21 cellular contexts compared by ENCODE assay signal in the genomic region with DNA sequence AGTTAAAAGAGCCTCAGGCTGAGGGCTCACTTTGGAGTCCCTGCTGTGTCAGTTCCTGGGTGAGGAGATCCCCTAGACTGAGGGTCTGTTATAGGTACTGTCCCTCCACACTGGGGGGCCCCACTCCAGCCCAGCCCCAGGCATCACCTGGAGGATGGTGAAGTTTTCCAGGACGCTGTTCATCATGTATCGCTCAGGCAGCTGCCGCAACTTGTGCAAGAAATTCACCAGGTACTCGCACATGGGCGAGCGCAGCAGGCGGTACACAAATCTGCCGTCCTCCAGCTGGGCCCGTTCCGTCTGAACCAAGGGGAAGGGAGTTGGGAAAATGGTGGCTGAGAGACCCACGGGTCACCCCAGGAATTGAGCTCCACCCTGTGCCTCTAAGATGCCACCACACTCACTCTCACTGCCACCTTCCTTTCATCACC. TPM values are rescaled to one million over a fixed set of nuclear protein-coding genes. Genes with fewer than 3 reads are reported as not detected.
DNase-seq lines count a peak whose midpoint lies in the region; ATAC-seq and TF ChIP-seq lines count a peak whose summit lies in the region.
"Had no signal": no experiment of that assay in that cellular context is flagged by ENCODE, and none has a peak within 500 bp of the region (broad histone marks: within the 10 kb centered on the region; RNA-seq: fewer than 3 reads in every experiment).

No MANE protein-coding gene starts in this region.

- no peaks in the 10 kb centered on the region for H3K27me3 Mint-ChIP-seq in CD4-positive, CD25-positive, alpha-beta regulatory T cell
- H3K27me3 Mint-ChIP-seq in Caco-2 (ENCODE audit: insufficient read depth, unreplicated experiment), result no peaks in the 10 kb centered on the region
- no peaks in the 10 kb centered on the region for H3K27me3 Mint-ChIP-seq in activated T-helper 17 cell treated with anti-CD3 and anti-CD28 coated beads, Interleukin-2, amount 50 U/mL, for 72 hours
- no peaks in the 10 kb centered on the region for H3K27me3 Mint-ChIP-seq in CD8-positive, alpha-beta memory T cell
- H3K27me3 Mint-ChIP-seq: stimulated activated naive B cell treated with anti-CD40 and anti-IgM and Interleukin-4, amounts not matched to agents 10 μg/mL and 1 μg/mL and 100 μg/mL, for 72 hours had no signal

- no peak overlapping the region for H3K27ac ChIP-seq in CD4-positive, CD25-positive, alpha-beta regulatory T cell (ENCODE audit: insufficient read depth, low read length, poor library complexity, severe bottlenecking)
- no peak overlapping the region for H3K27ac ChIP-seq in ovary
- H3K27ac ChIP-seq in CD8-positive, alpha-beta memory T cell (ENCODE audit: low read depth, low read length), result no peak overlapping the region
- H3K27ac ChIP-seq: breast epithelium, epithelial cell of prostate, heart right ventricle had no signal

- peaks cover 11% of the 10 kb centered on the region for H3K36me3 ChIP-seq in CD4-positive, CD25-positive, alpha-beta regulatory T cell (ENCODE audit: control insufficient read depth, insufficient read depth, low read length)
- H3K36me3 ChIP-seq in Caco-2 (ENCODE audit: control insufficient read depth, insufficient read depth, low read length) (no peaks in the 10 kb centered on the region), ovary (no peaks in the 10 kb centered on the region)
- peaks cover 10% of the 10 kb centered on the region for H3K36me3 ChIP-seq in CD8-positive, alpha-beta memory T cell (ENCODE audit: insufficient read depth, low read length)
- H3K36me3 ChIP-seq: breast epithelium had no signal

- no TSS peak for BruUV-seq in Caco-2 (replicated peaks; lab: Mats Ljungman, UMichigan)

- H3K9me3 ChIP-seq in CD4-positive, CD25-positive, alpha-beta regulatory T cell (ENCODE audit: control insufficient read depth in 2 of 2, low read length in 2 of 2), result no peaks in the 10 kb centered on the region
- no peaks in the 10 kb centered on the region for H3K9me3 ChIP-seq in Caco-2
- no peaks in the 10 kb centered on the region for H3K9me3 ChIP-seq in ovary
- H3K9me3 ChIP-seq in CD8-positive, alpha-beta memory T cell (ENCODE audit: low read length), result no peaks in the 10 kb centered on the region
- H3K9me3 ChIP-seq: breast epithelium, heart right ventricle had no signal

- H3K36me3 Mint-ChIP-seq in CD4-positive, CD25-positive, alpha-beta regulatory T cell, result peaks cover 32% of the 10 kb centered on the region
- peaks cover 10% of the 10 kb centered on the region for H3K36me3 Mint-ChIP-seq in Caco-2 (ENCODE audit: insufficient read depth, unreplicated experiment)
- H3K36me3 Mint-ChIP-seq in activated T-helper 17 cell treated with anti-CD3 and anti-CD28 coated beads, Interleukin-2, amount 50 U/mL, for 72 hours (ENCODE audit: low read depth), result peaks cover 28% of the 10 kb centered on the region
- H3K36me3 Mint-ChIP-seq in CD8-positive, alpha-beta memory T cell, result peaks cover 4 to 37% (median 17%) of the 10 kb centered on the region in 3 donors

- no peak overlapping the region for H3K4me3 ChIP-seq in CD4-positive, CD25-positive, alpha-beta regulatory T cell (ENCODE audit: low read depth, low read length)
- no peak overlapping the region for H3K4me3 ChIP-seq in Caco-2 (ENCODE audit: low read depth, low read length)
- no peak overlapping the region for H3K4me3 ChIP-seq in ovary
- no peak overlapping the region for H3K4me3 ChIP-seq in CD8-positive, alpha-beta memory T cell (ENCODE audit: low read length)
- H3K4me3 ChIP-seq: breast epithelium, heart right ventricle had no signal

- POLR2A ChIA-PET in Caco-2 (lab: Charles Lee), result interaction anchor here (0.6 kb wide), 1 partner anchor 171 kb away, joined by 3 read pairs; no protein-coding TSS in a partner anchor
- POLR2A ChIA-PET in CD8-positive, alpha-beta memory T cell (lab: Charles Lee), result no interaction called here

- peaks cover 0 to 28% (median 9%) of the 10 kb centered on the region in 4 donors for H3K4me1 Mint-ChIP-seq in CD4-positive, CD25-positive, alpha-beta regulatory T cell
- peaks cover 16% of the 10 kb centered on the region for H3K4me1 Mint-ChIP-seq in Caco-2 (ENCODE audit: low read depth, unreplicated experiment)
- peaks cover 17% of the 10 kb centered on the region for H3K4me1 Mint-ChIP-seq in activated T-helper 17 cell treated with anti-CD3 and anti-CD28 coated beads, Interleukin-2, amount 50 U/mL, for 72 hours
- H3K4me1 Mint-ChIP-seq in CD8-positive, alpha-beta memory T cell, result peaks cover 26 to 36% (median 35%) of the 10 kb centered on the region in 3 donors

- intact Hi-C loops in Caco-2 (cut with micrococcal nuclease; ENCODE audit: unreplicated experiment) (no loop called here), ovary (cut with DNase I) (no loop called here)

- no peak for TF ChIP-seq EP300 in ovary (IDR thresholded peaks at IDR 0.05)

- H3K4me1 ChIP-seq in CD4-positive, CD25-positive, alpha-beta regulatory T cell (ENCODE audit: control insufficient read depth, insufficient read depth, low read length, poor library complexity, severe bottlenecking), result peaks cover 12% of the 10 kb centered on the region
- H3K4me1 ChIP-seq in Caco-2, result peaks cover 10% of the 10 kb centered on the region
- peaks cover 8% of the 10 kb centered on the region for H3K4me1 ChIP-seq in ovary (ENCODE audit: insufficient read depth)
- peaks cover 4% of the 10 kb centered on the region for H3K4me1 ChIP-seq in CD8-positive, alpha-beta memory T cell (ENCODE audit: insufficient read depth, low read length)

- H3K9me3 Mint-ChIP-seq in CD4-positive, CD25-positive, alpha-beta regulatory T cell, result peaks cover 0 to 1% (median 0%) of the 10 kb centered on the region in 7 donors
- no peaks in the 10 kb centered on the region for H3K9me3 Mint-ChIP-seq in Caco-2 (ENCODE audit: unreplicated experiment)
- H3K9me3 Mint-ChIP-seq in activated T-helper 17 cell treated with anti-CD3 and anti-CD28 coated beads, Interleukin-2, amount 50 U/mL, for 72 hours, result no peaks in the 10 kb centered on the region
- H3K9me3 Mint-ChIP-seq in CD8-positive, alpha-beta memory T cell, result no peaks in the 10 kb centered on the region

- no peak for DNase-seq in CD4-positive, CD25-positive, alpha-beta regulatory T cell
- DNase-seq in Caco-2, result peak in 1 of 2 experiments; percentile 19
- DNase-seq in ovary, result peak in 3 of 5 donors; percentile 9 to 20 (median 18)
- no peak for DNase-seq in CD8-positive, alpha-beta memory T cell
- DNase-seq in activated CD8-positive, alpha-beta memory T cell treated with anti-CD3 and anti-CD28 coated beads, Interleukin-2, amount 50 U/mL, for 48 hours, result no peak
- DNase-seq in dedifferentiated amniotic fluid mesenchymal stem cell (ENCODE audit: extremely low spot score), result no peak
- DNase-seq: EL; heart right ventricle; NCI-H1105; NCI-H2081 treated with DMSO at 0.1 percent for 48 hours; NCI-H510A; occipital lobe; right cardiac atrium; RPMI8226; stimulated activated naive B cell treated with anti-CD40 and anti-IgM and Interleukin-4, amounts not matched to agents 10 μg/mL and 1 μg/mL and 100 μg/mL, for 72 hours had no signal

- no peaks in the 10 kb centered on the region for H3K27me3 ChIP-seq in CD4-positive, CD25-positive, alpha-beta regulatory T cell (ENCODE audit: control insufficient read depth, insufficient read depth, low read length)
- H3K27me3 ChIP-seq in Caco-2 (replicated peaks; ENCODE audit: control insufficient read depth, insufficient read depth, low read length) (no peaks in the 10 kb centered on the region), ovary (no peaks in the 10 kb centered on the region)
- H3K27me3 ChIP-seq in CD8-positive, alpha-beta memory T cell (ENCODE audit: insufficient read depth, low read length, poor library complexity, severe bottlenecking), result no peaks in the 10 kb centered on the region
- H3K27me3 ChIP-seq: breast epithelium, heart right ventricle had no signal

- CTCF ChIA-PET in Caco-2 (lab: Charles Lee), result no interaction called here
- CTCF ChIA-PET in CD8-positive, alpha-beta memory T cell (lab: Charles Lee), result no interaction called here

- no peak for ATAC-seq in CD4-positive, CD25-positive, alpha-beta regulatory T cell (ENCODE audit: low read depth in 2 of 2)
- ATAC-seq in activated T-helper 17 cell treated with anti-CD3 and anti-CD28 coated beads, Interleukin-2, amount 50 U/mL, for 72 hours (replicated peaks), result no peak
- ATAC-seq: heart right ventricle; right cardiac atrium; stimulated activated naive B cell treated with anti-CD40 and anti-IgM and Interleukin-4, amounts not matched to agents 10 μg/mL and 1 μg/mL and 100 μg/mL, for 72 hours had no signal

- peak overlapping the region in 2 of 3 donors; percentile 1 to 57 for H3K27ac Mint-ChIP-seq in CD4-positive, CD25-positive, alpha-beta regulatory T cell
- peak overlapping the region; percentile 5 for H3K27ac Mint-ChIP-seq in Caco-2 (ENCODE audit: unreplicated experiment)
- H3K27ac Mint-ChIP-seq in activated T-helper 17 cell treated with anti-CD3 and anti-CD28 coated beads, Interleukin-2, amount 50 U/mL, for 72 hours, result peak overlapping the region; percentile 25
- H3K27ac Mint-ChIP-seq in CD8-positive, alpha-beta memory T cell, result peak overlapping the region in 4 of 8 donors; percentile 2 to 68 (median 30)

- H3K4me3 Mint-ChIP-seq in CD4-positive, CD25-positive, alpha-beta regulatory T cell, result peak overlapping the region in 2 of 4 donors; percentile 22 to 46
- no peak overlapping the region for H3K4me3 Mint-ChIP-seq in Caco-2 (ENCODE audit: unreplicated experiment)
- H3K4me3 Mint-ChIP-seq in activated T-helper 17 cell treated with anti-CD3 and anti-CD28 coated beads, Interleukin-2, amount 50 U/mL, for 72 hours, result no peak overlapping the region
- no peak overlapping the region for H3K4me3 Mint-ChIP-seq in CD8-positive, alpha-beta memory T cell

- TF ChIP-seq CTCF in Caco-2 (IDR thresholded peaks at IDR 0.05; ENCODE audit: insufficient read depth in 1 of 2, low read depth in 1 of 2, low read length in 1 of 2, severe bottlenecking in 1 of 2, unreplicated experiment in 1 of 2), result no peak
- no peak for TF ChIP-seq CTCF in ovary (IDR thresholded peaks at IDR 0.05)

- TF ChIP-seq POLR2A in ovary (IDR thresholded peaks at IDR 0.05), result no peak

- WGBS in ovary, 3 donors, result 95% methylated on average over 11 of the region's 11 CpGs

RNA-seq across cellular contexts. Expression of a gene that starts 7.1 kb away (rescaled TPM):
- total RNA-seq in CD4-positive, CD25-positive, alpha-beta regulatory T cell, result 351 TPM
- 100 to 1,000 TPM; 149 to 187 (median 162) TPM for polyA plus RNA-seq in CD4-positive, CD25-positive, alpha-beta regulatory T cell
- not detected in 2 replicates for total RNA-seq in Caco-2 (2022)
- total RNA-seq in activated T-helper 17 cell treated with anti-CD3 and anti-CD28 coated beads, Interleukin-2, amount 50 U/mL, for 72 hours, result 100 to 1,000 TPM; 125 to 168 TPM
- total RNA-seq in ovary, result 10 to 100 TPM in 1 of 7 donors, 1 to 10 TPM in 6; 1.5 to 11.6 (median 5.4) TPM
- 10 to 100 TPM in 1 of 2 donors, 1 to 10 TPM in 1; 3.5 to 21.5 TPM for polyA plus RNA-seq in ovary
- total RNA-seq in CD8-positive, alpha-beta memory T cell, result 100 to 1,000 TPM; 116 to 127 TPM
- polyA plus RNA-seq in CD8-positive, alpha-beta memory T cell, result 188 TPM
- total RNA-seq: dermis microvascular lymphatic vessel endothelial cell, fibroblast of villous mesenchyme had no signal

RNA-seq across cellular contexts. Expression of a gene that starts 17.3 kb away (rescaled TPM):
- 8.6 TPM for total RNA-seq in CD4-positive, CD25-positive, alpha-beta regulatory T cell
- polyA plus RNA-seq in CD4-positive, CD25-positive, alpha-beta regulatory T cell, result 1 to 10 TPM in 3 of 4 donors, under 1 TPM in 1; 0.81 to 2.0 (median 1.4) TPM
- total RNA-seq in Caco-2 (2022), result 0.56 and 0.84 TPM in 2 replicates
- total RNA-seq in activated T-helper 17 cell treated with anti-CD3 and anti-CD28 coated beads, Interleukin-2, amount 50 U/mL, for 72 hours, result 1 to 10 TPM; 1.1 to 1.4 TPM
- total RNA-seq in ovary, result 1 to 10 TPM; 1.8 to 9.3 (median 4.6) TPM
- polyA plus RNA-seq in ovary, result 1 to 10 TPM; 3.3 to 5.3 TPM
- 1 to 10 TPM; 1.1 to 1.2 TPM for total RNA-seq in CD8-positive, alpha-beta memory T cell
- polyA plus RNA-seq in CD8-positive, alpha-beta memory T cell, result 1.7 TPM
- total RNA-seq: fibroblast of villous mesenchyme, occipital lobe had no signal

RNA-seq across cellular contexts. Expression of a gene that starts 19.9 kb away (rescaled TPM):
- total RNA-seq in CD4-positive, CD25-positive, alpha-beta regulatory T cell, result not detected
- not detected for polyA plus RNA-seq in CD4-positive, CD25-positive, alpha-beta regulatory T cell
- total RNA-seq in Caco-2 (2022) (8.6 and 8.8 TPM in 2 replicates), ovary (10 to 100 TPM; 27.8 to 63.1 (median 47.3) TPM)
- total RNA-seq in activated T-helper 17 cell treated with anti-CD3 and anti-CD28 coated beads, Interleukin-2, amount 50 U/mL, for 72 hours, result under 1 TPM in 1 of 2 donors, not detected in 1; 0.16 TPM
- 10 to 100 TPM; 34.0 to 38.4 TPM for polyA plus RNA-seq in ovary
- total RNA-seq in CD8-positive, alpha-beta memory T cell, result not detected
- polyA plus RNA-seq in CD8-positive, alpha-beta memory T cell, result not detected

RNA-seq across cellular contexts. Expression of a gene that starts 21.4 kb away (rescaled TPM):
- total RNA-seq in CD4-positive, CD25-positive, alpha-beta regulatory T cell, result not detected
- not detected for polyA plus RNA-seq in CD4-positive, CD25-positive, alpha-beta regulatory T cell
- total RNA-seq in Caco-2 (2022) (not detected in 2 replicates), ovary (1 to 10 TPM in 5 of 7 donors, under 1 TPM in 1, not detected in 1; 0.22 to 2.4 (median 1.3) TPM)
- not detected for total RNA-seq in activated T-helper 17 cell treated with anti-CD3 and anti-CD28 coated beads, Interleukin-2, amount 50 U/mL, for 72 hours
- polyA plus RNA-seq in ovary, result under 1 TPM; 0.35 to 0.42 TPM
- not detected for total RNA-seq in CD8-positive, alpha-beta memory T cell
- polyA plus RNA-seq in CD8-positive, alpha-beta memory T cell, result not detected
- total RNA-seq: fibroblast of villous mesenchyme had no signal

RNA-seq across cellular contexts. Expression of a gene that starts 45.7 kb away (rescaled TPM):
- total RNA-seq in CD4-positive, CD25-positive, alpha-beta regulatory T cell, result not detected
- polyA plus RNA-seq in CD4-positive, CD25-positive, alpha-beta regulatory T cell, result not detected
- total RNA-seq in Caco-2 (2022) (0.56 and 1.00 TPM in 2 replicates), ovary (under 1 TPM in 1 of 7 donors, not detected in 6; 0.23 TPM)
- total RNA-seq in activated T-helper 17 cell treated with anti-CD3 and anti-CD28 coated beads, Interleukin-2, amount 50 U/mL, for 72 hours, result 1 to 10 TPM in 1 of 2 donors, not detected in 1; 1.1 TPM
- polyA plus RNA-seq in ovary, result under 1 TPM in 1 of 2 donors, not detected in 1; 0.15 TPM
- total RNA-seq in CD8-positive, alpha-beta memory T cell, result under 1 TPM in 1 of 2 experiments, not detected in 1; 0.31 TPM
- polyA plus RNA-seq in CD8-positive, alpha-beta memory T cell, result not detected
- total RNA-seq: dermis microvascular lymphatic vessel endothelial cell, fibroblast of villous mesenchyme, heart right ventricle, lower leg skin, occipital lobe, right cardiac atrium had no signal
- polyA plus RNA-seq: heart right ventricle, right cardiac atrium had no signal

Comparison
In these comparisons a context has a peak if more than half of its experiments do, and no peak if none do; other contexts are left out.
1. DNase-seq: peak in ovary (3 of 5); none in CD4-positive, CD25-positive, alpha-beta regulatory T cell (0 of 3), CD8-positive, alpha-beta memory T cell (0 of 5), activated CD8-positive, alpha-beta memory T cell treated with anti-CD3 and anti-CD28 coated beads, Interleukin-2, amount 50 U/mL, for 48 hours (single experiment) and dedifferentiated amniotic fluid mesenchymal stem cell (single experiment).
2. RNA of a gene that starts 7.1 kb away (total RNA-seq): 351 TPM in CD4-positive, CD25-positive, alpha-beta regulatory T cell (single experiment), 125 to 168 TPM in activated T-helper 17 cell treated with anti-CD3 and anti-CD28 coated beads, Interleukin-2, amount 50 U/mL, for 72 hours and 116 to 127 TPM in CD8-positive, alpha-beta memory T cell; 1.5 to 11.6 TPM in ovary and not detected in Caco-2; every median in the first group is over 4 times any median in the second.